ENCODE assay signal across 19 cellular contexts in the genomic region with DNA sequence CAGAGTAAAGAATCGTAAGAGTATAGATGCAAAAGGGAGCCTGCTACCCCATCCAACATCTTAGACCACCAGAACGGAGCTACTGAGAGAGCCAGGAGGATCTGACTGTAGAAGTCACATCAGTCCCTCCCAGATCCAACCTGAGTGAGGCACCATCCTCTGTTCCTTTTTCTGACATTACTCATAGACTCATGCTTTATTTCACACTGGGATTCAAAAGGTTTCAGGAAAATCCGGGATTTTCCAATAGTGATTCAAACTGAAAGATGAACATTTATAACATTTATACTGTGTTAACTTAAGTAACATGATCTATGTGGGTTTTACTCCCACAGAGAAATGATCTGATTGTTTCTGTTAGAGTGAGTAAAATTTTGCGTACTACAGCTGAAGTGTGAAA.
A peak's percentile ranks its signal among the peaks of the same experiment; 100 is the strongest.
DNase-seq lines count a peak whose midpoint lies in the region; ATAC-seq, FAIRE-seq and TF ChIP-seq lines count a peak whose summit lies in the region.
"Had no signal": no experiment of that assay in that cellular context is flagged by ENCODE, and none has a peak within 500 bp of the region (broad histone marks: within the 10 kb centered on the region; RNA-seq: fewer than 3 reads in every experiment).

No MANE protein-coding gene starts in this region.

- H3K9me2 ChIP-seq in OCI-LY1 (ENCODE audit: low read depth, low read length): no peaks in the 10 kb centered on the region

- no peaks in the 10 kb centered on the region for H3K27me3 ChIP-seq in OCI-LY1 (ENCODE audit: insufficient read depth, low read length)
- no peaks in the 10 kb centered on the region for H3K27me3 ChIP-seq in bronchial epithelial cell (ENCODE audit: control insufficient read depth, insufficient read depth, low read length)
- no peaks in the 10 kb centered on the region for H3K27me3 ChIP-seq in pancreas

- H3K4me3 ChIP-seq in OCI-LY1 (ENCODE audit: low read depth, low read length, poor library complexity, severe bottlenecking): no peak overlapping the region
- no peak overlapping the region for H3K4me3 ChIP-seq in bronchial epithelial cell (ENCODE audit: low read depth, low read length)
- H3K4me3 ChIP-seq in pancreas: no peak overlapping the region

- peak overlapping the region; percentile 13; the same call in 1 of the 2 replicates for H2AFZ ChIP-seq in OCI-LY1 (ENCODE audit: low read length)

- no peaks in the 10 kb centered on the region for H3K79me2 ChIP-seq in OCI-LY1 (ENCODE audit: insufficient read depth, low read length)

- no peaks in the 10 kb centered on the region for H4K20me1 ChIP-seq in OCI-LY1 (ENCODE audit: insufficient read depth, low read length)

- WGBS in pancreas, 2 donors: 49 to 57% methylated on average over 4 of the region's 4 CpGs

- DNase-seq in Daoy (ENCODE audit: low read depth): peak; percentile 37
- peak; percentile 78 for DNase-seq in bronchial epithelial cell (ENCODE audit: low read depth)
- DNase-seq in myocyte (ENCODE audit: low read depth): peak; percentile 7
- DNase-seq in pancreas: no peak
- DNase-seq in activated CD4-positive, alpha-beta T cell treated with anti-CD3 and anti-CD28 coated beads, Interleukin-2, amount 50 U/mL, for 1 hour: no peak
- DNase-seq in NCI-H1048 (lab: John Stamatoyannopoulos, UW): no peak
- no peak for DNase-seq in NCI-H1417 (lab: John Stamatoyannopoulos, UW)
- DNase-seq: activated CD4-positive, alpha-beta T cell treated with anti-CD3 and anti-CD28 coated beads for 48 hours; activated effector memory CD4-positive, alpha-beta T cell treated with Interleukin-2 at 50 U/mL for 16 hours; effector memory CD8-positive, alpha-beta T cell; KG1; NCI-H1105; occipital lobe; SW 1271 had no signal

- intact Hi-C loops in pancreas (cut with DNase I): no loop called here

- FAIRE-seq in bronchial epithelial cell (lab: Jason Lieb, UNC): no peak
- FAIRE-seq in pancreas (lab: Jason Lieb, UNC): no peak
- FAIRE-seq: frontal cortex, TTC549 had no signal

- H3K36me3 ChIP-seq in OCI-LY1 (ENCODE audit: insufficient read depth, low read length) (no peaks in the 10 kb centered on the region), bronchial epithelial cell (ENCODE audit: control insufficient read depth, insufficient read depth, low read length) (no peaks in the 10 kb centered on the region), pancreas (no peaks in the 10 kb centered on the region)

- H3F3A ChIP-seq in OCI-LY1 (ENCODE audit: insufficient read depth, low read length): no peaks in the 10 kb centered on the region

- H3K4me2 ChIP-seq in OCI-LY1 (ENCODE audit: low read length): no peak overlapping the region

- ATAC-seq in pancreas: no peak
- ATAC-seq: effector memory CD8-positive, alpha-beta T cell; left lobe of liver; sciatic nerve had no signal

- H3K27ac ChIP-seq in OCI-LY1 (ENCODE audit: low read depth, low read length, poor library complexity, severe bottlenecking) (no peak overlapping the region), pancreas (no peak overlapping the region)

- H3K9me3 ChIP-seq in OCI-LY1 (ENCODE audit: low read length) (no peaks in the 10 kb centered on the region), pancreas (no peaks in the 10 kb centered on the region)

- no peak for TF ChIP-seq CTCF in OCI-LY1 (IDR thresholded peaks at IDR 0.05; ENCODE audit: low read length)
- no peak for TF ChIP-seq CTCF in bronchial epithelial cell (IDR thresholded peaks at IDR 0.05; ENCODE audit: insufficient read depth, low read length, severe bottlenecking)
- no peak for TF ChIP-seq CTCF in pancreas (IDR thresholded peaks at IDR 0.05)

- H3K9ac ChIP-seq in OCI-LY1 (ENCODE audit: low read length): no peak overlapping the region

- peaks cover 48% of the 10 kb centered on the region for H3K4me1 ChIP-seq in OCI-LY1 (ENCODE audit: insufficient read depth, low read length, severe bottlenecking)
- H3K4me1 ChIP-seq in pancreas: no peaks in the 10 kb centered on the region

Comparison
In these comparisons a context has a peak if more than half of its experiments do, and no peak if none do; other contexts are left out.
1. DNase-seq: peak in Daoy (single experiment), bronchial epithelial cell (single experiment) and myocyte (single experiment); none in pancreas (0 of 6), activated CD4-positive, alpha-beta T cell treated with anti-CD3 and anti-CD28 coated beads, Interleukin-2, amount 50 U/mL, for 1 hour (single experiment), NCI-H1048 (single experiment) and NCI-H1417 (0 of 3).